ENCODE assay signal across 20 cellular contexts in the genomic region with DNA sequence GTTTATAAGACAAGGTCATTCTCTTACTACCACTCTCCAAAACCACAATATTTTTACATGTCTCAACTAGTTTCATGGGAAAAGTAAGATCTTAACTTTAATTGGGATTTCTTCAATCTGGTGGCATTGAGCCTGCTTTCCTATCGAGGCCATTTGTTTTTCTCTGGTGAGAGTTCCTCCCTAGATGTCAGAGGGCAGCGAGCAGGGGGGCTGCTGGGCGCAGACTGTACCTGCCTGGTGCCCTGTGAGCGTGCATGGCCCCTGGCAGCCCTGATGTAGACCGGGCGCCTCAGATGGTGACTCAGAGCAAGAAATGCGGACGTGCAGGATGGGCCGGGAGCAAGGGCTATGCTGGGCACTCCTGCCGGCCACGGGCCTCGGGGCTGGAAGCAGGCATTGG. TPM values are rescaled to one million over a fixed set of nuclear protein-coding genes. Genes with fewer than 3 reads are reported as not detected.
A peak's percentile ranks its signal among the peaks of the same experiment; 100 is the strongest.
DNase-seq lines count a peak whose midpoint lies in the region; ATAC-seq, FAIRE-seq and TF ChIP-seq lines count a peak whose summit lies in the region.
"Had no signal": no experiment of that assay in that cellular context is flagged by ENCODE, and none has a peak within 500 bp of the region (broad histone marks: within the 10 kb centered on the region; RNA-seq: fewer than 3 reads in every experiment).

No MANE protein-coding gene starts in this region.

- no TSS peak for BruUV-seq in HepG2 (replicated peaks; lab: Mats Ljungman, UMichigan)

- TF ChIP-seq CTCF in HepG2 (CRISPR knock-in tag; IDR thresholded peaks at IDR 0.05): no peak
- TF ChIP-seq CTCF in right lobe of liver (IDR thresholded peaks at IDR 0.05): no peak
- no peak for TF ChIP-seq CTCF in osteoblast (IDR thresholded peaks at IDR 0.05; ENCODE audit: extremely low read depth, low read depth, low read length)
- no peak for TF ChIP-seq CTCF in left lung (IDR thresholded peaks at IDR 0.05)

- TF ChIP-seq POLR2A in HepG2 (IDR thresholded peaks at IDR 0.05; ENCODE audit: insufficient read depth in 1 of 2, low read depth in 2 of 2, low read length in 2 of 2) (no peak), right lobe of liver (IDR thresholded peaks at IDR 0.05) (no peak)

- no peak overlapping the region for H3K9ac ChIP-seq in HepG2 (ENCODE audit: insufficient read depth, low read depth, low read length)

- H3K4me3 ChIP-seq in HepG2 (replicated peaks in 1 of 3; ENCODE audit: insufficient read depth in 1 of 3, low read depth in 2 of 3, low read length in 3 of 3): no peak overlapping the region
- no peak overlapping the region for H3K4me3 ChIP-seq in right lobe of liver
- H3K4me3 ChIP-seq in osteoblast (ENCODE audit: insufficient read depth, low read length): no peak overlapping the region
- H3K4me3 ChIP-seq in left lung: no peak overlapping the region

- in situ Hi-C loops in HepG2 (cut with HindIII; ENCODE audit: extremely low pct_ligation_motif_present, low pct_unique_long_range_greater_than_20kb): no loop called here

- CTCF ChIA-PET in HepG2 (lab: Yijun Ruan, JAX; ENCODE audit: low intra/inter-chr PET ratio, low total read pairs): no interaction called here

- H3K9me3 ChIP-seq in HepG2 (ENCODE audit: low read length): no peaks in the 10 kb centered on the region
- no peaks in the 10 kb centered on the region for H3K9me3 ChIP-seq in right lobe of liver
- no peaks in the 10 kb centered on the region for H3K9me3 ChIP-seq in osteoblast (ENCODE audit: low read depth, low read length)
- no peaks in the 10 kb centered on the region for H3K9me3 ChIP-seq in left lung
- H3K9me3 ChIP-seq: BE2C had no signal

- no peak overlapping the region for H3K27ac ChIP-seq in HepG2 (ENCODE audit: extremely low read length, insufficient read depth, low read length)
- no peak overlapping the region for H3K27ac ChIP-seq in right lobe of liver
- no peak overlapping the region for H3K27ac ChIP-seq in osteoblast (ENCODE audit: low read depth, low read length)
- no peak overlapping the region for H3K27ac ChIP-seq in left lung

- TF ChIP-seq RAD21 in HepG2 (CRISPR knock-in tag; IDR thresholded peaks at IDR 0.05): no peak

- intact Hi-C loops in HepG2 (cut with micrococcal nuclease; ENCODE audit: unreplicated experiment): no loop called here
- intact Hi-C loops in right lobe of liver (cut with DNase I): no loop called here
- intact Hi-C loops in left lung (cut with DNase I): no loop called here

- WGBS in HepG2 (ENCODE audit: low lambda C conversion rate): 95% methylated on average over 12 of the region's 12 CpGs
- 96% methylated on average over 12 of the region's 12 CpGs for WGBS in right lobe of liver (ENCODE audit: insufficient coverage, low coverage, low lambda C conversion rate, missing lambda C conversion rate)

- H3K79me2 ChIP-seq in HepG2 (ENCODE audit: insufficient read depth, low read length): no peaks in the 10 kb centered on the region
- H3K79me2 ChIP-seq in osteoblast (ENCODE audit: insufficient read depth, low read length): no peaks in the 10 kb centered on the region

- H3K36me3 ChIP-seq in HepG2 (replicated peaks in 1 of 2; ENCODE audit: control insufficient read depth in 1 of 2, insufficient read depth in 2 of 2, low read length in 2 of 2): no peaks in the 10 kb centered on the region
- H3K36me3 ChIP-seq in right lobe of liver: peaks cover 0 to 14% (median 10%) of the 10 kb centered on the region in 4 donors
- H3K36me3 ChIP-seq in osteoblast (ENCODE audit: insufficient read depth, low read length): peaks cover 10% of the 10 kb centered on the region
- H3K36me3 ChIP-seq in left lung: peaks cover 0 to 63% of the 10 kb centered on the region in 2 donors
- H3K36me3 ChIP-seq: BE2C had no signal

- no peaks in the 10 kb centered on the region for H4K20me1 ChIP-seq in HepG2 (ENCODE audit: insufficient read depth, low read length)
- H4K20me1 ChIP-seq in osteoblast (ENCODE audit: insufficient read depth, low read length): no peaks in the 10 kb centered on the region

- no peak overlapping the region for H3K4me2 ChIP-seq in HepG2 (ENCODE audit: low read depth, low read length)
- H3K4me2 ChIP-seq in osteoblast (ENCODE audit: insufficient read depth, low read length): no peak overlapping the region

- H3K27me3 ChIP-seq in HepG2 (ENCODE audit: control insufficient read depth in 1 of 2, insufficient read depth in 2 of 2, low read length in 2 of 2): no peaks in the 10 kb centered on the region
- no peaks in the 10 kb centered on the region for H3K27me3 ChIP-seq in right lobe of liver
- H3K27me3 ChIP-seq in osteoblast (ENCODE audit: insufficient read depth, low read length): no peaks in the 10 kb centered on the region
- no peaks in the 10 kb centered on the region for H3K27me3 ChIP-seq in left lung
- H3K27me3 ChIP-seq: BE2C had no signal

- H2AFZ ChIP-seq in HepG2 (ENCODE audit: low read length) (no peak overlapping the region), osteoblast (ENCODE audit: low read length) (no peak overlapping the region)

- ATAC-seq in HepG2 (no peak), right lobe of liver (no peak), esophagus mucosa (peak; percentile 80), GM18520 (IDR thresholded peaks at IDR 0.05; ENCODE audit: unreplicated experiment) (no peak), left lung (no peak), GM21515 (IDR thresholded peaks at IDR 0.05; ENCODE audit: unreplicated experiment) (no peak)
- ATAC-seq: PC-3 had no signal

- TF ChIP-seq EP300 in HepG2 (IDR thresholded peaks at IDR 0.05; ENCODE audit: low read depth in 2 of 2, low read length in 2 of 2): no peak
- no peak for TF ChIP-seq EP300 in HepG2 (CRISPR knock-in tag; IDR thresholded peaks at IDR 0.05; ENCODE audit: borderline replicate concordance)

- peaks cover 20% of the 10 kb centered on the region for H3K4me1 ChIP-seq in HepG2 (ENCODE audit: insufficient read depth, low read length)
- H3K4me1 ChIP-seq in right lobe of liver: no peaks in the 10 kb centered on the region
- no peaks in the 10 kb centered on the region for H3K4me1 ChIP-seq in osteoblast (ENCODE audit: insufficient read depth, low read length)
- H3K4me1 ChIP-seq in left lung: no peaks in the 10 kb centered on the region
- H3K4me1 ChIP-seq: BE2C had no signal

- FAIRE-seq in HepG2 (lab: Jason Lieb, UNC): no peak
- FAIRE-seq: A204.1 had no signal

- POLR2A ChIA-PET in HepG2 (lab: Yijun Ruan, JAX): no interaction called here

- no peak for DNase-seq in HepG2 (ENCODE audit: low spot score)
- no peak for DNase-seq in right lobe of liver
- peak; percentile 75 for DNase-seq in osteoblast (ENCODE audit: insufficient read length, low spot score, missing footprints)
- no peak for DNase-seq in left lung
- DNase-seq: BE2C; CD4-positive, CD25-positive, alpha-beta regulatory T cell; COR-L47; DMS 273 treated with DMSO at 0.1 percent for 48 hours; DND-41; IMR-90; NCI-H1417 treated with DMSO at 0.1 percent for 48 hours; NCI-H2029; NCI-H345; NCI-H524 treated with DMSO at 0.1 percent for 48 hours; PC-3; RPMI8226 had no signal

RNA-seq across cellular contexts. Expression of gene ERMARD, which starts 27.2 kb away (rescaled TPM):
- 8.4 and 10.7 TPM in 2 replicates for total RNA-seq in HepG2 (2016; rRNA removed; fragmentation: Illumina TruSeq; extraction: Trizol)
- 5.5 and 7.1 TPM in 2 replicates for total RNA-seq in HepG2 (2016; cell fraction: cytosol; rRNA removed; fragmentation: Illumina TruSeq; extraction: Trizol; ENCODE audit: low read depth)
- total RNA-seq in HepG2 (2016; cell fraction: insoluble cytoplasmic fraction; rRNA removed; fragmentation: Illumina TruSeq; extraction: Trizol): 7.1 and 13.2 TPM in 2 replicates
- total RNA-seq in HepG2 (2016; cell fraction: membrane; rRNA removed; fragmentation: Illumina TruSeq; extraction: Trizol): 7.3 and 7.5 TPM in 2 replicates
- total RNA-seq in HepG2 (2016; cell fraction: nucleus; rRNA removed; fragmentation: Illumina TruSeq; extraction: Trizol): 16.6 and 17.0 TPM in 2 replicates
- polyA plus RNA-seq in HepG2 (2011; rRNA removed): 8.8 and 11.6 TPM in 2 replicates
- polyA plus RNA-seq in HepG2 (2011; cell fraction: cytosol; rRNA removed): 6.1 and 7.4 TPM in 2 replicates
- 35.0 and 45.3 TPM in 2 replicates for polyA plus RNA-seq in HepG2 (2011; cell fraction: nucleus; rRNA removed)
- 7.7 and 8.9 TPM in 2 replicates for polyA plus RNA-seq in HepG2 (2012)
- polyA plus RNA-seq in HepG2 (2016; cell fraction: cytosol; fragmentation: Illumina TruSeq; extraction: Trizol; ENCODE audit: low read depth): 1.9 and 2.2 TPM in 2 replicates
- 4.8 and 5.9 TPM in 2 replicates for polyA plus RNA-seq in HepG2 (2016; cell fraction: insoluble cytoplasmic fraction; fragmentation: Illumina TruSeq; extraction: Trizol; ENCODE audit: low read depth)
- 2.4 and 3.3 TPM in 2 replicates for polyA plus RNA-seq in HepG2 (2016; cell fraction: membrane; fragmentation: Illumina TruSeq; extraction: Trizol; ENCODE audit: low read depth)
- polyA plus RNA-seq in HepG2 (2016; cell fraction: nucleus; fragmentation: Illumina TruSeq; extraction: Trizol; ENCODE audit: insufficient read depth, low read depth): 28.4 and 29.0 TPM in 2 replicates
- 6.3 TPM in 2 replicates for polyA minus RNA-seq in HepG2 (2011; rRNA and poly(A)+ RNA removed; ENCODE audit: low replicate concordance)
- 2.4 and 4.4 TPM in 2 replicates for polyA minus RNA-seq in HepG2 (2011; cell fraction: cytosol; rRNA and poly(A)+ RNA removed)
- 10.9 and 14.3 TPM in 2 replicates for polyA minus RNA-seq in HepG2 (2011; cell fraction: nucleus; rRNA and poly(A)+ RNA removed)
- 10 to 100 TPM; 11.1 to 24.4 (median 15.2) TPM for total RNA-seq in right lobe of liver
- 19.6 TPM for total RNA-seq in esophagus mucosa
- 21.4 and 23.3 TPM in 2 replicates for total RNA-seq in osteoblast
- 10 to 100 TPM; 16.8 to 24.0 TPM for total RNA-seq in left lung

RNA-seq across cellular contexts. Expression of gene DYNLT2, which starts 27.3 kb away (rescaled TPM):
- total RNA-seq in HepG2 (2016; rRNA removed; fragmentation: Illumina TruSeq; extraction: Trizol) (3.1 and 4.3 TPM in 2 replicates), right lobe of liver (under 1 TPM; 0.43 to 0.82 (median 0.68) TPM), esophagus mucosa (0.84 TPM), osteoblast (1.8 and 2.2 TPM in 2 replicates), left lung (1 to 10 TPM; 1.4 to 1.7 TPM)
- 1.7 and 1.9 TPM in 2 replicates for total RNA-seq in HepG2 (2016; cell fraction: cytosol; rRNA removed; fragmentation: Illumina TruSeq; extraction: Trizol; ENCODE audit: low read depth)
- total RNA-seq in HepG2 (2016; cell fraction: insoluble cytoplasmic fraction; rRNA removed; fragmentation: Illumina TruSeq; extraction: Trizol): 3.0 and 4.1 TPM in 2 replicates
- 4.9 and 5.8 TPM in 2 replicates for total RNA-seq in HepG2 (2016; cell fraction: membrane; rRNA removed; fragmentation: Illumina TruSeq; extraction: Trizol)
- 6.6 and 7.6 TPM in 2 replicates for total RNA-seq in HepG2 (2016; cell fraction: nucleus; rRNA removed; fragmentation: Illumina TruSeq; extraction: Trizol)
- polyA plus RNA-seq in HepG2 (2011; rRNA removed): 1.7 and 2.1 TPM in 2 replicates
- polyA plus RNA-seq in HepG2 (2011; cell fraction: cytosol; rRNA removed): 1.1 TPM in 2 replicates
- polyA plus RNA-seq in HepG2 (2011; cell fraction: nucleus; rRNA removed): 2.6 and 3.0 TPM in 2 replicates
- polyA plus RNA-seq in HepG2 (2012): 6.2 and 8.3 TPM in 2 replicates
- polyA plus RNA-seq in HepG2 (2016; cell fraction: cytosol; fragmentation: Illumina TruSeq; extraction: Trizol; ENCODE audit: low read depth): 1.8 and 2.2 TPM in 2 replicates
- 3.8 and 4.0 TPM in 2 replicates for polyA plus RNA-seq in HepG2 (2016; cell fraction: insoluble cytoplasmic fraction; fragmentation: Illumina TruSeq; extraction: Trizol; ENCODE audit: low read depth)
- polyA plus RNA-seq in HepG2 (2016; cell fraction: membrane; fragmentation: Illumina TruSeq; extraction: Trizol; ENCODE audit: low read depth): 5.3 and 5.7 TPM in 2 replicates
- polyA plus RNA-seq in HepG2 (2016; cell fraction: nucleus; fragmentation: Illumina TruSeq; extraction: Trizol; ENCODE audit: insufficient read depth, low read depth): 10.1 and 11.1 TPM in 2 replicates
- polyA minus RNA-seq in HepG2 (2011; rRNA and poly(A)+ RNA removed; ENCODE audit: low replicate concordance): 0.30 and 0.36 TPM in 2 replicates
- polyA minus RNA-seq in HepG2 (2011; cell fraction: cytosol; rRNA and poly(A)+ RNA removed): 0.30 and 1.1 TPM in 2 replicates
- 5.0 and 5.8 TPM in 2 replicates for polyA minus RNA-seq in HepG2 (2011; cell fraction: nucleus; rRNA and poly(A)+ RNA removed)

RNA-seq across cellular contexts. Expression of gene PHF10, which starts 54.3 kb away (rescaled TPM):
- total RNA-seq in HepG2 (2016; rRNA removed; fragmentation: Illumina TruSeq; extraction: Trizol) (42.1 and 58.5 TPM in 2 replicates), right lobe of liver (10 to 100 TPM; 19.9 to 31.4 (median 25.0) TPM), esophagus mucosa (25.4 TPM), osteoblast (14.7 and 21.0 TPM in 2 replicates), left lung (10 to 100 TPM; 33.5 to 37.0 TPM)
- total RNA-seq in HepG2 (2016; cell fraction: cytosol; rRNA removed; fragmentation: Illumina TruSeq; extraction: Trizol; ENCODE audit: low read depth): 38.4 and 41.0 TPM in 2 replicates
- total RNA-seq in HepG2 (2016; cell fraction: insoluble cytoplasmic fraction; rRNA removed; fragmentation: Illumina TruSeq; extraction: Trizol): 39.7 and 57.3 TPM in 2 replicates
- total RNA-seq in HepG2 (2016; cell fraction: membrane; rRNA removed; fragmentation: Illumina TruSeq; extraction: Trizol): 63.2 and 66.3 TPM in 2 replicates
- 70.6 and 78.5 TPM in 2 replicates for total RNA-seq in HepG2 (2016; cell fraction: nucleus; rRNA removed; fragmentation: Illumina TruSeq; extraction: Trizol)
- polyA plus RNA-seq in HepG2 (2011; rRNA removed): 84.1 and 88.0 TPM in 2 replicates
- 28.9 and 50.3 TPM in 2 replicates for polyA plus RNA-seq in HepG2 (2011; cell fraction: cytosol; rRNA removed)
- polyA plus RNA-seq in HepG2 (2011; cell fraction: nucleus; rRNA removed): 115 and 149 TPM in 2 replicates
- 126 and 147 TPM in 2 replicates for polyA plus RNA-seq in HepG2 (2012)
- polyA plus RNA-seq in HepG2 (2016; cell fraction: cytosol; fragmentation: Illumina TruSeq; extraction: Trizol; ENCODE audit: low read depth): 27.2 and 31.3 TPM in 2 replicates
- 105 and 115 TPM in 2 replicates for polyA plus RNA-seq in HepG2 (2016; cell fraction: insoluble cytoplasmic fraction; fragmentation: Illumina TruSeq; extraction: Trizol; ENCODE audit: low read depth)
- 54.1 and 57.5 TPM in 2 replicates for polyA plus RNA-seq in HepG2 (2016; cell fraction: membrane; fragmentation: Illumina TruSeq; extraction: Trizol; ENCODE audit: low read depth)
- polyA plus RNA-seq in HepG2 (2016; cell fraction: nucleus; fragmentation: Illumina TruSeq; extraction: Trizol; ENCODE audit: insufficient read depth, low read depth): 176 and 187 TPM in 2 replicates
- 13.6 and 19.1 TPM in 2 replicates for polyA minus RNA-seq in HepG2 (2011; rRNA and poly(A)+ RNA removed; ENCODE audit: low replicate concordance)
- 38.1 and 47.9 TPM in 2 replicates for polyA minus RNA-seq in HepG2 (2011; cell fraction: cytosol; rRNA and poly(A)+ RNA removed)
- polyA minus RNA-seq in HepG2 (2011; cell fraction: nucleus; rRNA and poly(A)+ RNA removed): 131 and 155 TPM in 2 replicates
